In genomic region chr3:154121236-154122095, GRCh38 we compare ENCODE assay signal across 8 cellular contexts. TPM values are rescaled to one million over a fixed set of nuclear protein-coding genes. Genes with fewer than 3 reads are reported as not detected.
DNase-seq lines count a peak whose midpoint lies in the region; ATAC-seq and TF ChIP-seq lines count a peak whose summit lies in the region.

TSS of gene ARHGEF26 (plus strand) at chr3:154121390. CDS start at chr3:154121993, 603 bp downstream.

- peak within 1 kb of the TSS; percentile 95 for H3K18ac ChIP-seq in neuronal stem cell (ENCODE audit: low read length)

- CTCF ChIA-PET in BJ (lab: Yijun Ruan, JAX): interaction anchor here (0.8 kb wide), 1 partner anchor 131 kb away, joined by 3 read pairs; no protein-coding TSS in a partner anchor

- TF ChIP-seq CTCF in BJ (IDR thresholded peaks at IDR 0.05; ENCODE audit: insufficient read depth, low read depth, low read length) (no peak), RWPE2 (IDR thresholded peaks at IDR 0.05; ENCODE audit: poor library complexity, severe bottlenecking) (no peak)

- H3K4me1 ChIP-seq in RWPE2 (ENCODE audit: insufficient read depth, poor library complexity, severe bottlenecking) (no peaks in the 10 kb centered on the region), neuronal stem cell (ENCODE audit: control insufficient read depth in 2 of 2, insufficient read depth in 1 of 2, low read depth in 1 of 2, low read length in 2 of 2) (peaks cover 4 to 6% of the 10 kb centered on the region in 2 donors)

- no peak within 1 kb of the TSS for H3K27ac ChIP-seq in RWPE2 (ENCODE audit: poor library complexity, severe bottlenecking)
- H3K27ac ChIP-seq in neuronal stem cell (replicated peaks; ENCODE audit: low read length): no peak within 1 kb of the TSS

- H3K79me1 ChIP-seq in neuronal stem cell (ENCODE audit: low read depth, low read length): peaks cover 6% of the 10 kb centered on the region

- peaks cover 5% of the 10 kb centered on the region; the same call in 1 of the 2 replicates for H3K27me3 ChIP-seq in BJ (ENCODE audit: control insufficient read depth, insufficient read depth, low read length)
- no peaks in the 10 kb centered on the region for H3K27me3 ChIP-seq in RWPE2 (ENCODE audit: insufficient read depth, poor library complexity, severe bottlenecking)
- peaks cover 0 to 13% (median 0%) of the 10 kb centered on the region in 3 experiments for H3K27me3 ChIP-seq in neuronal stem cell (ENCODE audit: control insufficient read depth in 3 of 3, insufficient read depth in 3 of 3, low read depth in 1 of 3, low read length in 3 of 3)

- ATAC-seq in GM19452 (IDR thresholded peaks at IDR 0.05; ENCODE audit: unreplicated experiment) (peak; percentile 69), RWPE2 (ENCODE audit: low read depth) (peak; percentile 81)

- H2BK120ac ChIP-seq in neuronal stem cell (ENCODE audit: low read depth, low read length): no peak within 1 kb of the TSS

- H2BK12ac ChIP-seq in neuronal stem cell (ENCODE audit: low read length): peak within 1 kb of the TSS; percentile 90

- POLR2A ChIA-PET in BJ (lab: Charles Lee): no interaction called here

- H3K36me3 ChIP-seq in BJ (ENCODE audit: control insufficient read depth, insufficient read depth, low read length) (no peaks in the 10 kb centered on the region), RWPE2 (ENCODE audit: low read depth) (no peaks in the 10 kb centered on the region), neuronal stem cell (replicated peaks in 1 of 2; ENCODE audit: control insufficient read depth in 2 of 2, insufficient read depth in 2 of 2, low read length in 2 of 2) (peaks cover 0 to 21% of the 10 kb centered on the region in 2 donors)

- peak within 1 kb of the TSS; percentile 30 for H2AK5ac ChIP-seq in neuronal stem cell (ENCODE audit: low read depth, low read length)

- peak within 1 kb of the TSS; percentile 70 for H3K4me3 ChIP-seq in BJ (ENCODE audit: low read depth, low read length)
- peak within 1 kb of the TSS; percentile 68 for H3K4me3 ChIP-seq in RWPE2 (ENCODE audit: severe bottlenecking)
- H3K4me3 ChIP-seq in neuronal stem cell (ENCODE audit: low read length in 2 of 2): peak within 1 kb of the TSS; percentile 74 to 96

- peak within 1 kb of the TSS; percentile 85 for H3K23ac ChIP-seq in neuronal stem cell (ENCODE audit: low read depth, low read length, poor library complexity)

- H3K9me3 ChIP-seq in RWPE2 (ENCODE audit: severe bottlenecking) (no peaks in the 10 kb centered on the region), neuronal stem cell (replicated peaks in 1 of 2; ENCODE audit: control insufficient read depth in 2 of 2, insufficient read depth in 1 of 2, low read depth in 1 of 2, low read length in 2 of 2) (no peaks in the 10 kb centered on the region)

- H2AFZ ChIP-seq in neuronal stem cell (ENCODE audit: low read length): peak within 1 kb of the TSS; percentile 98

- H2BK15ac ChIP-seq in neuronal stem cell (ENCODE audit: low read length): peak within 1 kb of the TSS; percentile 78

- DNase-seq in BJ (ENCODE audit: low read depth) (no peak), HT-29 (ENCODE audit: low spot score) (peak; percentile 86), RWPE2 (ENCODE audit: low spot score) (peak; percentile 84), activated gamma-delta T cell (lab: John Stamatoyannopoulos, UW) (peak; percentile 22), foreskin melanocyte (peak; percentile 64), neuronal stem cell (ENCODE audit: low spot score) (peak; percentile 88), stromal cell of bone marrow (ENCODE audit: low read depth) (peak; percentile 33)

- WGBS in neuronal stem cell (ENCODE audit: extremely low coverage in 2 of 2, insufficient read length in 2 of 2, insufficient replicate concordance in 1 of 2), 2 donors: no CpG with 5 or more reads among the region's 82 CpGs

- no peak within 1 kb of the TSS for H2BK5ac ChIP-seq in neuronal stem cell (ENCODE audit: low read length)

- H3K14ac ChIP-seq in neuronal stem cell (ENCODE audit: low read length): peak within 1 kb of the TSS; percentile 89

- H3K9ac ChIP-seq in neuronal stem cell (ENCODE audit: low read depth, low read length, poor library complexity): peak within 1 kb of the TSS; percentile 89

- peak within 1 kb of the TSS; percentile 80 for H3K4me2 ChIP-seq in neuronal stem cell (ENCODE audit: insufficient read depth, low read length, poor library complexity, severe bottlenecking)

- peak within 1 kb of the TSS; percentile 65 for H4K8ac ChIP-seq in neuronal stem cell (ENCODE audit: low read depth, low read length)

- H4K91ac ChIP-seq in neuronal stem cell (ENCODE audit: low read depth, low read length, poor library complexity): no peak within 1 kb of the TSS

- H3K4ac ChIP-seq in neuronal stem cell (ENCODE audit: low read length): peak within 1 kb of the TSS; percentile 66

RNA-seq across cellular contexts. Expression of gene ARHGEF26, which starts in this region (rescaled TPM):
- polyA plus RNA-seq in BJ (2011; rRNA removed): 0.05 and 0.10 TPM in 2 replicates
- 0.14 and 0.26 TPM in 2 replicates for polyA minus RNA-seq in BJ (2011; rRNA and poly(A)+ RNA removed)
- total RNA-seq in HT-29 (2014; rRNA removed; shearing (Covaris generic)): 8.3 and 11.3 TPM in 2 replicates
- 9.2 TPM for polyA plus RNA-seq in neuronal stem cell (2013, experiment 1 of 2)
- polyA plus RNA-seq in neuronal stem cell (2013, experiment 2 of 2): 9.2 TPM
